In genomic region chr3:126646662-126647061, GRCh38 we compare ENCODE assay signal across 22 cellular contexts. TPM values are rescaled to one million over a fixed set of nuclear protein-coding genes. Genes with fewer than 3 reads are reported as not detected.
DNase-seq lines count a peak whose midpoint lies in the region; ATAC-seq and TF ChIP-seq lines count a peak whose summit lies in the region.
"Had no signal": no experiment of that assay in that cellular context is flagged by ENCODE, and none has a peak within 500 bp of the region (broad histone marks: within the 10 kb centered on the region; RNA-seq: fewer than 3 reads in every experiment).

No MANE protein-coding gene starts in this region.

- intact Hi-C loops in left lung (cut with DNase I) (no loop called here), uterus (cut with DNase I; ENCODE audit: low total_unique reads) (no loop called here)
- intact Hi-C loops in CD8-positive, alpha-beta T cell (cut with DNase I, micrococcal nuclease) = no loop called here

- H3K36me3 ChIP-seq in SK-N-SH (replicated peaks in 1 of 2; ENCODE audit: control insufficient read depth in 1 of 2, insufficient read depth in 2 of 2, low read length in 1 of 2) (peaks cover 17 to 38% of the 10 kb centered on the region in 2 experiments), left lung (peaks cover 0 to 10% of the 10 kb centered on the region in 2 donors), uterus (no peaks in the 10 kb centered on the region)
- H3K36me3 ChIP-seq in CD8-positive, alpha-beta T cell (ENCODE audit: insufficient read depth, low read length) = no peaks in the 10 kb centered on the region
- H3K36me3 ChIP-seq: BLaER1 treated with 17β-estradiol and CSF1 and Interleukin-3, amounts not matched to agents 10 nM and 100 nM; SJCRH30 had no signal

- no peaks in the 10 kb centered on the region for H3K9me2 ChIP-seq in SK-N-SH

- no peaks in the 10 kb centered on the region for H3K9me3 Mint-ChIP-seq in CD8-positive, alpha-beta T cell

- whole genome bisulfite sequencing in SK-N-SH (ENCODE audit: low lambda C conversion rate) = 53% methylated on average over 1 of the region's 1 CpG

- no peaks in the 10 kb centered on the region for H3K27me3 Mint-ChIP-seq in CD8-positive, alpha-beta T cell (ENCODE audit: low read depth)

- H2AFZ ChIP-seq in SK-N-SH (ENCODE audit: low read depth) = no peak overlapping the region

- no peaks in the 10 kb centered on the region for H3K27me3 ChIP-seq in SK-N-SH (ENCODE audit: insufficient read depth)
- H3K27me3 ChIP-seq in left lung = no peaks in the 10 kb centered on the region
- no peaks in the 10 kb centered on the region for H3K27me3 ChIP-seq in uterus
- H3K27me3 ChIP-seq in CD8-positive, alpha-beta T cell (ENCODE audit: insufficient read depth, low read length) = no peaks in the 10 kb centered on the region
- H3K27me3 ChIP-seq: Peyer's patch, SJCRH30 had no signal

- 0 out of 4 replicates have a peak, but pooled peaks of 1 of the 2 experiments have one; percentile 3 for TF ChIP-seq EP300 in SK-N-SH (IDR thresholded peaks at IDR 0.05; ENCODE audit: borderline replicate concordance in 1 of 2, low read depth in 1 of 2, low read length in 1 of 2)

- H3K79me2 ChIP-seq in SK-N-SH (ENCODE audit: insufficient read depth) = peaks cover 17% of the 10 kb centered on the region

- no peak overlapping the region for H3K4me2 ChIP-seq in SK-N-SH
- H3K4me2 ChIP-seq: BLaER1 treated with 17β-estradiol and CSF1 and Interleukin-3, amounts not matched to agents 10 nM and 100 nM; KMS-11 had no signal

- no peaks in the 10 kb centered on the region for H3K4me1 Mint-ChIP-seq in CD8-positive, alpha-beta T cell (ENCODE audit: low read depth)
- H3K4me1 Mint-ChIP-seq: CD4-positive, alpha-beta memory T cell had no signal

- H3K4me3 ChIP-seq in SK-N-SH (ENCODE audit: low read depth in 2 of 2, low read length in 1 of 2) (no peak overlapping the region), choroid plexus epithelial cell (ENCODE audit: low read depth, low read length) (no peak overlapping the region), left lung (no peak overlapping the region), uterus (no peak overlapping the region)
- H3K4me3 ChIP-seq in CD8-positive, alpha-beta T cell (ENCODE audit: low read depth, low read length) = no peak overlapping the region
- H3K4me3 ChIP-seq: BLaER1 treated with 17β-estradiol and CSF1 and Interleukin-3, amounts not matched to agents 10 nM and 100 nM; Peyer's patch; SJCRH30 had no signal

- no peak overlapping the region for H3K4me3 Mint-ChIP-seq in CD8-positive, alpha-beta T cell
- H3K4me3 Mint-ChIP-seq: CD4-positive, alpha-beta memory T cell had no signal

- no peak for TF ChIP-seq RAD21 in SK-N-SH (IDR thresholded peaks at IDR 0.05; ENCODE audit: low read length)

- H3K9me3 ChIP-seq in SK-N-SH = no peaks in the 10 kb centered on the region
- no peaks in the 10 kb centered on the region for H3K9me3 ChIP-seq in left lung
- no peaks in the 10 kb centered on the region for H3K9me3 ChIP-seq in uterus
- H3K9me3 ChIP-seq in CD8-positive, alpha-beta T cell (ENCODE audit: low read length) = no peaks in the 10 kb centered on the region
- H3K9me3 ChIP-seq: BLaER1 treated with 17β-estradiol and CSF1 and Interleukin-3, amounts not matched to agents 10 nM and 100 nM; Peyer's patch had no signal

- H3K4me1 ChIP-seq in SK-N-SH (ENCODE audit: control insufficient read depth in 1 of 2, insufficient read depth in 2 of 2, low read depth in 1 of 2, low read length in 1 of 2) = no peaks in the 10 kb centered on the region; a peak in 1 of 4 replicates
- H3K4me1 ChIP-seq in left lung = no peaks in the 10 kb centered on the region
- H3K4me1 ChIP-seq in uterus = no peaks in the 10 kb centered on the region
- H3K4me1 ChIP-seq in CD8-positive, alpha-beta T cell (ENCODE audit: insufficient read depth, low read length) = no peaks in the 10 kb centered on the region
- H3K4me1 ChIP-seq: BLaER1 treated with 17β-estradiol and CSF1 and Interleukin-3, amounts not matched to agents 10 nM and 100 nM; Peyer's patch; SJCRH30 had no signal

- H3K27ac Mint-ChIP-seq in CD8-positive, alpha-beta T cell = no peak overlapping the region
- H3K27ac Mint-ChIP-seq: CD4-positive, alpha-beta memory T cell had no signal

- POLR2A ChIA-PET in SK-N-SH (lab: Yijun Ruan, JAX) = interaction anchor here (0.6 kb wide), 1 partner anchor 9 kb away, joined by 3 read pairs; no protein-coding TSS in a partner anchor
- POLR2A ChIA-PET in CD8-positive, alpha-beta T cell (lab: Charles Lee) = no interaction called here

- H3K27ac ChIP-seq in SK-N-SH (ENCODE audit: low read depth in 2 of 2, low read length in 1 of 2) (peak overlapping the region; percentile 7 to 16; a peak in 3 of 4 replicates), left lung (no peak overlapping the region), uterus (no peak overlapping the region)
- H3K27ac ChIP-seq in CD8-positive, alpha-beta T cell (ENCODE audit: low read depth, low read length) = no peak overlapping the region
- H3K27ac ChIP-seq: BLaER1 treated with 17β-estradiol and CSF1 and Interleukin-3, amounts not matched to agents 10 nM and 100 nM; KMS-11; Peyer's patch; SJCRH30 had no signal

- H3K36me3 Mint-ChIP-seq in CD8-positive, alpha-beta T cell = peaks cover 34% of the 10 kb centered on the region

- CTCF ChIA-PET in SK-N-SH (lab: Yijun Ruan, JAX) = interaction anchor here (1.1 kb wide), 1 partner anchor 11 kb away, joined by 3 read pairs; no protein-coding TSS in a partner anchor
- CTCF ChIA-PET in CD8-positive, alpha-beta T cell (lab: Charles Lee) = no interaction called here

- H3K9ac ChIP-seq in SK-N-SH = no peak overlapping the region
- H3K9ac ChIP-seq: BLaER1 treated with 17β-estradiol and CSF1 and Interleukin-3, amounts not matched to agents 10 nM and 100 nM; KMS-11 had no signal

- TF ChIP-seq CTCF in SK-N-SH (IDR thresholded peaks at IDR 0.05) (no peak), choroid plexus epithelial cell (conservative IDR thresholded peaks at IDR 0.05; ENCODE audit: low read depth, low read length) (no peak), left lung (IDR thresholded peaks at IDR 0.05) (no peak), uterus (IDR thresholded peaks at IDR 0.05) (no peak)
- TF ChIP-seq CTCF in CD8-positive, alpha-beta T cell (IDR thresholded peaks at IDR 0.05) = no peak

- no peaks in the 10 kb centered on the region for H4K20me1 ChIP-seq in SK-N-SH (ENCODE audit: insufficient read depth)
- H4K20me1 ChIP-seq: BLaER1 treated with 17β-estradiol and CSF1 and Interleukin-3, amounts not matched to agents 10 nM and 100 nM had no signal

- no peak for DNase-seq in SK-N-SH
- peak; percentile 14 for DNase-seq in choroid plexus epithelial cell (ENCODE audit: low read depth)
- no peak for DNase-seq in left lung
- no peak for DNase-seq in cerebellar cortex (ENCODE audit: low spot score)
- DNase-seq in uterus = no peak
- DNase-seq in SW 1271 (lab: John Stamatoyannopoulos, UW) = no peak
- DNase-seq in CD8-positive, alpha-beta T cell = no peak
- DNase-seq: ACHN; Calu3; CD4-positive, alpha-beta memory T cell; DMS153; NCI-H1105 treated with DMSO at 0.1 percent for 48 hours; NCI-H2029 treated with DMSO at 0.1 percent for 48 hours; NCI-H345; NCI-H524 treated with DMSO at 0.1 percent for 48 hours; NCI-H82; Peyer's patch; SJCRH30 had no signal

- TF ChIP-seq POLR2A in uterus (IDR thresholded peaks at IDR 0.05) = no peak

- H3F3A ChIP-seq in SK-N-SH (replicated peaks; ENCODE audit: insufficient read depth) = peaks cover 4% of the 10 kb centered on the region

- peak; percentile 85 for ATAC-seq in left lung
- no peak for ATAC-seq in CD8-positive, alpha-beta T cell
- ATAC-seq: HCT116 had no signal

TF ChIP-seq in SK-N-SH, 30 proteins besides CTCF, POLR2A, EP300 and RAD21 (continues in another document):
- TF ChIP-seq SIN3A (IDR thresholded peaks at IDR 0.05; ENCODE audit: borderline replicate concordance, low read depth, low read length) = no peak
- TF ChIP-seq REST (IDR thresholded peaks at IDR 0.05; ENCODE audit: low read depth, low read length) = no peak
- no peak for TF ChIP-seq RXRA (IDR thresholded peaks at IDR 0.05; ENCODE audit: borderline replicate concordance, low read depth)
- TF ChIP-seq JUND (IDR thresholded peaks at IDR 0.05) = no peak
- TF ChIP-seq RFX5 (IDR thresholded peaks at IDR 0.05; ENCODE audit: low read length) = no peak

RNA-seq across cellular contexts. Expression of gene TXNRD3, which starts 8.3 kb away (rescaled TPM):
- polyA plus RNA-seq in SK-N-SH (2012; rRNA removed) = 4.7 and 5.2 TPM in 2 replicates
- 4.5 and 4.6 TPM in 2 replicates for polyA plus RNA-seq in SK-N-SH (2012; cell fraction: cytosol; rRNA removed)
- 13.8 and 20.0 TPM in 2 replicates for polyA plus RNA-seq in SK-N-SH (2012; cell fraction: nucleus; rRNA removed)
- total RNA-seq in left lung (10 to 100 TPM in 1 of 2 donors, 1 to 10 TPM in 1; 9.6 to 12.6 TPM), uterus (10 to 100 TPM; 13.8 to 31.2 (median 17.8) TPM)
- 1 to 10 TPM; 1.6 to 1.7 TPM for total RNA-seq in CD8-positive, alpha-beta T cell
- total RNA-seq: OCI-LY7 had no signal

RNA-seq across cellular contexts. Expression of gene CHCHD6, which starts 57.4 kb away (rescaled TPM):
- polyA plus RNA-seq in SK-N-SH (2012; rRNA removed) = 42.5 and 45.0 TPM in 2 replicates
- polyA plus RNA-seq in SK-N-SH (2012; cell fraction: cytosol; rRNA removed) = 31.3 and 38.6 TPM in 2 replicates
- polyA plus RNA-seq in SK-N-SH (2012; cell fraction: nucleus; rRNA removed) = 26.1 and 36.6 TPM in 2 replicates
- total RNA-seq in left lung (10 to 100 TPM; 11.8 to 11.9 TPM), uterus (10 to 100 TPM in 2 of 4 donors, 1 to 10 TPM in 1, not detected in 1; 6.4 to 14.2 (median 10.3) TPM)
- total RNA-seq in CD8-positive, alpha-beta T cell = 1 to 10 TPM; 6.2 to 6.4 TPM

Comparison
In these comparisons a context has a peak if more than half of its experiments do, and no peak if none do; other contexts are left out.
1. H3K27ac ChIP-seq: peak in SK-N-SH (2 of 2); none in left lung (0 of 2), uterus (0 of 2) and CD8-positive, alpha-beta T cell (single experiment).